In genomic region chr17:28145348-28145747, GRCh38 we compare ENCODE assay signal across 22 cellular contexts.
DNase-seq lines count a peak whose midpoint lies in the region; ATAC-seq and TF ChIP-seq lines count a peak whose summit lies in the region.
"Had no signal": no experiment of that assay in that cellular context is flagged by ENCODE, and none has a peak within 500 bp of the region (broad histone marks: within the 10 kb centered on the region; RNA-seq: fewer than 3 reads in every experiment).

No MANE protein-coding gene starts in this region.

- no peak overlapping the region for H3K4me3 Mint-ChIP-seq in activated T-cell treated with anti-CD3 and anti-CD28 coated beads, Interleukin-2, amount 50 U/mL, for 4 hours
- H3K4me3 Mint-ChIP-seq: activated CD8-positive, alpha-beta memory T cell treated with anti-CD3 and anti-CD28 coated beads, Interleukin-2, amount 10 ng/mL, durations not matched to agents 7 days and 5 days; nephron progenitor cell; stimulated activated memory B cell treated with anti-CD40 and anti-IgM and Interleukin-4, amounts not matched to agents 10 μg/mL and 1 μg/mL and 100 μg/mL, for 72 hours; T-helper 2 cell treated with Interferon-gamma antibody and Interleukin-4, amounts not matched to agents 5 μg/mL and 100 μg/mL, for 36 hours had no signal

- H4K20me1 ChIP-seq in Karpas-422 (ENCODE audit: insufficient read depth, low read depth, low read length) = no peaks in the 10 kb centered on the region
- H4K20me1 ChIP-seq: BLaER1 treated with 17β-estradiol and CSF1 and Interleukin-3, amounts not matched to agents 10 nM and 100 nM had no signal

- H3K4me1 ChIP-seq in Karpas-422 (ENCODE audit: low read length) = peaks cover 32% of the 10 kb centered on the region
- H3K4me1 ChIP-seq in left lung = no peaks in the 10 kb centered on the region
- H3K4me1 ChIP-seq: BLaER1 treated with 17β-estradiol and CSF1 and Interleukin-3, amounts not matched to agents 10 nM and 100 nM; psoas muscle had no signal

- DNase-seq in EH (ENCODE audit: low read depth) (peak; percentile 76), Karpas-422 (peak; percentile 35), astrocyte of the spinal cord (ENCODE audit: low read depth, low spot score) (peak; percentile 28), left lung (no peak), GM10248 (ENCODE audit: extremely low spot score) (no peak), RPMI8226 (no peak)
- DNase-seq in activated T-cell treated with anti-CD3 and anti-CD28 coated beads, Interleukin-2, amount 50 U/mL, for 4 hours = no peak
- DNase-seq: activated CD8-positive, alpha-beta memory T cell treated with anti-CD3 and anti-CD28 coated beads, Interleukin-2, amount 10 ng/mL, durations not matched to agents 7 days and 5 days; activated effector memory CD4-positive, alpha-beta T cell treated with Interleukin-2 at 50 U/mL for 16 hours; amniotic stem cell; MG63; NCI-H146; NCI-H446 treated with DMSO at 0.1 percent for 48 hours; nephron progenitor cell; psoas muscle; Right ventricle myocardium superior; thyroid gland had no signal

- H3K9ac ChIP-seq in Karpas-422 (ENCODE audit: low read length) = no peak overlapping the region
- H3K9ac ChIP-seq: BLaER1 treated with 17β-estradiol and CSF1 and Interleukin-3, amounts not matched to agents 10 nM and 100 nM had no signal

- no peak overlapping the region for H3K4me3 ChIP-seq in Karpas-422 (ENCODE audit: low read length)
- no peak overlapping the region for H3K4me3 ChIP-seq in astrocyte of the spinal cord (ENCODE audit: low read depth, low read length)
- no peak overlapping the region for H3K4me3 ChIP-seq in left lung
- H3K4me3 ChIP-seq: BLaER1 treated with 17β-estradiol and CSF1 and Interleukin-3, amounts not matched to agents 10 nM and 100 nM; MG63; psoas muscle; thyroid gland had no signal

- CTCF ChIA-PET in GM10248 (lab: Yijun Ruan, JAX) = interaction anchor here (1.3 kb wide), 1 partner anchor 30 kb away, joined by 3 read pairs; no protein-coding TSS in a partner anchor

- H3K27ac ChIP-seq in Karpas-422 (ENCODE audit: low read length) = no peak overlapping the region
- no peak overlapping the region for H3K27ac ChIP-seq in left lung
- H3K27ac ChIP-seq: BLaER1 treated with 17β-estradiol and CSF1 and Interleukin-3, amounts not matched to agents 10 nM and 100 nM; psoas muscle; thyroid gland had no signal

- peak; percentile 27 for ATAC-seq in left lung
- no peak for ATAC-seq in GM19452 (IDR thresholded peaks at IDR 0.05; ENCODE audit: unreplicated experiment)
- ATAC-seq in activated T-cell treated with anti-CD3 and anti-CD28 coated beads, Interleukin-2, amount 50 U/mL, for 4 hours = no peak
- ATAC-seq: activated CD4-positive, CD25-positive, alpha-beta regulatory T cell treated with anti-CD3 and anti-CD28 coated beads, Interleukin-2, amount 50 U/mL, for 24 hours; activated CD8-positive, alpha-beta memory T cell treated with anti-CD3 and anti-CD28 coated beads, Interleukin-2, amount 10 ng/mL, durations not matched to agents 7 days and 5 days; psoas muscle; stimulated activated memory B cell treated with anti-CD40 and anti-IgM and Interleukin-4, amounts not matched to agents 10 μg/mL and 1 μg/mL and 100 μg/mL, for 72 hours had no signal

- H3K9me2 ChIP-seq in Karpas-422 (replicated peaks; ENCODE audit: insufficient read depth, low read length) = no peaks in the 10 kb centered on the region

- no peaks in the 10 kb centered on the region for H3K79me2 ChIP-seq in Karpas-422 (ENCODE audit: low read length)

- H2AFZ ChIP-seq in Karpas-422 (ENCODE audit: low read length) = no peak overlapping the region

- in situ Hi-C loops in astrocyte of the spinal cord (cut with HindIII; ENCODE audit: low sequenced_read_pairs) = no loop called here

- TF ChIP-seq CTCF in astrocyte of the spinal cord (IDR thresholded peaks at IDR 0.05; ENCODE audit: low read depth, low read length) = no peak
- TF ChIP-seq CTCF in left lung (IDR thresholded peaks at IDR 0.05) = no peak
- no peak for TF ChIP-seq CTCF in GM10248 (IDR thresholded peaks at IDR 0.05; ENCODE audit: control extremely low read depth, extremely low read depth, low read depth, missing control alignments)

- intact Hi-C loops in left lung (cut with DNase I) = no loop called here

- H3K27me3 Mint-ChIP-seq in activated T-cell treated with anti-CD3 and anti-CD28 coated beads, Interleukin-2, amount 50 U/mL, for 4 hours (ENCODE audit: low read depth) = no peaks in the 10 kb centered on the region
- H3K27me3 Mint-ChIP-seq: activated CD8-positive, alpha-beta memory T cell treated with anti-CD3 and anti-CD28 coated beads, Interleukin-2, amount 10 ng/mL, durations not matched to agents 7 days and 5 days; stimulated activated memory B cell treated with anti-CD40 and anti-IgM and Interleukin-4, amounts not matched to agents 10 μg/mL and 1 μg/mL and 100 μg/mL, for 72 hours had no signal

- H3K9me3 ChIP-seq in Karpas-422 (ENCODE audit: low read length) (no peaks in the 10 kb centered on the region), left lung (no peaks in the 10 kb centered on the region)
- H3K9me3 ChIP-seq: BLaER1 treated with 17β-estradiol and CSF1 and Interleukin-3, amounts not matched to agents 10 nM and 100 nM; MG63; psoas muscle; thyroid gland had no signal

- no peaks in the 10 kb centered on the region for H3K4me1 Mint-ChIP-seq in activated T-cell treated with anti-CD3 and anti-CD28 coated beads, Interleukin-2, amount 50 U/mL, for 4 hours (ENCODE audit: low read depth)
- H3K4me1 Mint-ChIP-seq: activated CD8-positive, alpha-beta memory T cell treated with anti-CD3 and anti-CD28 coated beads, Interleukin-2, amount 10 ng/mL, durations not matched to agents 7 days and 5 days; stimulated activated memory B cell treated with anti-CD40 and anti-IgM and Interleukin-4, amounts not matched to agents 10 μg/mL and 1 μg/mL and 100 μg/mL, for 72 hours had no signal

- peaks cover 11% of the 10 kb centered on the region for H3K36me3 Mint-ChIP-seq in activated T-cell treated with anti-CD3 and anti-CD28 coated beads, Interleukin-2, amount 50 U/mL, for 4 hours (ENCODE audit: insufficient read depth)

- H3K4me2 ChIP-seq in Karpas-422 (ENCODE audit: low read depth, low read length, poor library complexity, severe bottlenecking) = no peak overlapping the region
- H3K4me2 ChIP-seq: BLaER1 treated with 17β-estradiol and CSF1 and Interleukin-3, amounts not matched to agents 10 nM and 100 nM had no signal

- POLR2A ChIA-PET in GM10248 (lab: Yijun Ruan, JAX) = no interaction called here

- H3K36me3 ChIP-seq in Karpas-422 (ENCODE audit: insufficient read depth, low read length) (no peaks in the 10 kb centered on the region), left lung (peaks cover 0 to 3% of the 10 kb centered on the region in 2 donors)
- H3K36me3 ChIP-seq: thyroid gland had no signal

- H3K27me3 ChIP-seq in Karpas-422 (ENCODE audit: low read length) (no peaks in the 10 kb centered on the region), left lung (no peaks in the 10 kb centered on the region)
- H3K27me3 ChIP-seq: BLaER1 treated with 17β-estradiol and CSF1 and Interleukin-3, amounts not matched to agents 10 nM and 100 nM; MG63; thyroid gland had no signal

- no peaks in the 10 kb centered on the region for H3K9me3 Mint-ChIP-seq in activated T-cell treated with anti-CD3 and anti-CD28 coated beads, Interleukin-2, amount 50 U/mL, for 4 hours
- H3K9me3 Mint-ChIP-seq: nephron progenitor cell; stimulated activated memory B cell treated with anti-CD40 and anti-IgM and Interleukin-4, amounts not matched to agents 10 μg/mL and 1 μg/mL and 100 μg/mL, for 72 hours; T-helper 2 cell treated with Interferon-gamma antibody and Interleukin-4, amounts not matched to agents 5 μg/mL and 100 μg/mL, for 36 hours had no signal

Comparison
In these comparisons a context has a peak if more than half of its experiments do, and no peak if none do; other contexts are left out.
1. DNase-seq: peak in EH (single experiment), Karpas-422 (single experiment) and astrocyte of the spinal cord (single experiment); none in left lung (0 of 2), GM10248 (single experiment), RPMI8226 (single experiment) and activated T-cell treated with anti-CD3 and anti-CD28 coated beads, Interleukin-2, amount 50 U/mL, for 4 hours (single experiment).